16 cellular contexts compared by ENCODE assay signal in genomic region chr2:111186123-111186715, GRCh38.
A peak's percentile ranks its signal among the peaks of the same experiment; 100 is the strongest.
DNase-seq lines count a peak whose midpoint lies in the region; ATAC-seq and TF ChIP-seq lines count a peak whose summit lies in the region.
"Had no signal": no experiment of that assay in that cellular context is flagged by ENCODE, and none has a peak within 500 bp of the region (broad histone marks: within the 10 kb centered on the region; RNA-seq: fewer than 3 reads in every experiment).

No MANE protein-coding gene starts in this region.

- H3K27ac Mint-ChIP-seq in Calu3 (ENCODE audit: unreplicated experiment) = no peak overlapping the region
- H3K27ac Mint-ChIP-seq: CD4-positive, alpha-beta memory T cell had no signal

- TF ChIP-seq CTCF in colonic mucosa (IDR thresholded peaks at IDR 0.05) (no peak), mucosa of descending colon (IDR thresholded peaks at IDR 0.05) (no peak), vagina (IDR thresholded peaks at IDR 0.05) (no peak), left lung (IDR thresholded peaks at IDR 0.05) (no peak), Calu3 (IDR thresholded peaks at IDR 0.05; ENCODE audit: unreplicated experiment) (no peak)

- H3K36me3 Mint-ChIP-seq in Calu3 (ENCODE audit: insufficient read depth, unreplicated experiment) = no peaks in the 10 kb centered on the region
- H3K36me3 Mint-ChIP-seq: CD4-positive, alpha-beta memory T cell had no signal

- intact Hi-C loops in colonic mucosa (cut with DNase I) (no loop called here), mucosa of descending colon (cut with DNase I, micrococcal nuclease) (no loop called here), vagina (cut with DNase I) (no loop called here), left lung (cut with DNase I) (no loop called here), Calu3 (cut with micrococcal nuclease; ENCODE audit: unreplicated experiment) (no loop called here)

- CTCF ChIA-PET in Calu3 (lab: Charles Lee) = interaction anchor here (0.8 to 1.6 kb wide), 2 partner anchors 9 to 13 kb away, joined by 3 read pairs; no protein-coding TSS in a partner anchor

- H3K4me1 ChIP-seq in colonic mucosa (peaks cover 5% of the 10 kb centered on the region), mucosa of descending colon (ENCODE audit: low read depth) (peaks cover 15% of the 10 kb centered on the region), vagina (peaks cover 9% of the 10 kb centered on the region), left lung (peaks cover 0 to 9% of the 10 kb centered on the region in 2 donors)

- no TSS peak for BruUV-seq in Calu3 (replicated peaks; lab: Mats Ljungman, UMichigan)

- ATAC-seq in mucosa of descending colon (peak; percentile 31), left lung (no peak)
- ATAC-seq: HCT116, SK-N-SH treated with all-trans-retinoic acid at 6 μM for 48 hours had no signal

- no peak overlapping the region for H3K9ac ChIP-seq in colonic mucosa (ENCODE audit: low read depth in 2 of 2, low read length in 2 of 2)

- no peaks in the 10 kb centered on the region for H3K9me3 ChIP-seq in colonic mucosa
- no peaks in the 10 kb centered on the region for H3K9me3 ChIP-seq in mucosa of descending colon
- H3K9me3 ChIP-seq in vagina = no peaks in the 10 kb centered on the region
- no peaks in the 10 kb centered on the region for H3K9me3 ChIP-seq in left lung
- H3K9me3 ChIP-seq: Peyer's patch had no signal

- H3K36me3 ChIP-seq in colonic mucosa (no peaks in the 10 kb centered on the region), mucosa of descending colon (ENCODE audit: low read depth) (no peaks in the 10 kb centered on the region), vagina (no peaks in the 10 kb centered on the region), left lung (no peaks in the 10 kb centered on the region)
- H3K36me3 ChIP-seq: Peyer's patch had no signal

- DNase-seq in LoVo (ENCODE audit: low spot score) = peak; percentile 11
- no peak for DNase-seq in colonic mucosa
- DNase-seq in mucosa of descending colon = peak in 2 of 3 donors; percentile 50 to 53
- peak; percentile 46 to 56 for DNase-seq in vagina (ENCODE audit: extremely low spot score in 2 of 2)
- no peak for DNase-seq in left lung
- DNase-seq in T-helper 1 cell = no peak
- DNase-seq in Calu3 = no peak
- DNase-seq: CD4-positive, alpha-beta memory T cell; KG1; NCI-H1048; NCI-H2171 treated with DMSO at 0.1 percent for 48 hours; NCI-H446 treated with DMSO at 0.1 percent for 48 hours; NCI-H82 had no signal

- TF ChIP-seq POLR2A in vagina (IDR thresholded peaks at IDR 0.05) = no peak

- H3K4me3 ChIP-seq in colonic mucosa (no peak overlapping the region), mucosa of descending colon (no peak overlapping the region), vagina (no peak overlapping the region), left lung (no peak overlapping the region)
- H3K4me3 ChIP-seq: Peyer's patch had no signal

- peaks cover 9% of the 10 kb centered on the region for H3K4me1 Mint-ChIP-seq in Calu3 (ENCODE audit: low read depth, unreplicated experiment)
- H3K4me1 Mint-ChIP-seq: CD4-positive, alpha-beta memory T cell had no signal

- H3K27me3 ChIP-seq in colonic mucosa (no peaks in the 10 kb centered on the region), vagina (no peaks in the 10 kb centered on the region), left lung (no peaks in the 10 kb centered on the region)
- H3K27me3 ChIP-seq: Peyer's patch had no signal

- no peak overlapping the region for H3K4me3 Mint-ChIP-seq in Calu3 (ENCODE audit: low read depth, unreplicated experiment)
- H3K4me3 Mint-ChIP-seq: CD4-positive, alpha-beta memory T cell had no signal

- no peaks in the 10 kb centered on the region for H3K27me3 Mint-ChIP-seq in Calu3 (ENCODE audit: unreplicated experiment)

- no peaks in the 10 kb centered on the region for H3K9me3 Mint-ChIP-seq in Calu3 (ENCODE audit: low read depth, unreplicated experiment)
- H3K9me3 Mint-ChIP-seq: CD4-positive, alpha-beta memory T cell had no signal

- H3K27ac ChIP-seq in colonic mucosa (peak overlapping the region; percentile 22), vagina (no peak overlapping the region), left lung (no peak overlapping the region)

Comparison
In these comparisons a context has a peak if more than half of its experiments do, and no peak if none do; other contexts are left out.
1. DNase-seq: peak in LoVo (single experiment), mucosa of descending colon (2 of 3) and vagina (2 of 2); none in colonic mucosa (single experiment), left lung (0 of 2), T-helper 1 cell (0 of 5) and Calu3 (single experiment).